ENCODE assay signal across 20 cellular contexts in genomic region chr15:89947338-89947829, GRCh38. TPM values are rescaled to one million over a fixed set of nuclear protein-coding genes. Genes with fewer than 3 reads are reported as not detected.
DNase-seq lines count a peak whose midpoint lies in the region; ATAC-seq, FAIRE-seq and TF ChIP-seq lines count a peak whose summit lies in the region.
"Had no signal": no experiment of that assay in that cellular context is flagged by ENCODE, and none has a peak within 500 bp of the region (broad histone marks: within the 10 kb centered on the region; RNA-seq: fewer than 3 reads in every experiment).

No MANE protein-coding gene starts in this region.

- no peak overlapping the region for H3K4me3 ChIP-seq in colonic mucosa
- H3K4me3 ChIP-seq in small intestine (ENCODE audit: low read depth in 1 of 2, low read length in 2 of 2) = no peak overlapping the region
- H3K4me3 ChIP-seq: BLaER1, Peyer's patch, SJSA1 had no signal

- no peak for TF ChIP-seq CTCF in colonic mucosa (IDR thresholded peaks at IDR 0.05)

- no peaks in the 10 kb centered on the region for H3K9me3 ChIP-seq in colonic mucosa
- H3K9me3 ChIP-seq in small intestine (ENCODE audit: control insufficient read depth, low read depth) = no peaks in the 10 kb centered on the region
- H3K9me3 ChIP-seq: BLaER1, Peyer's patch, SJSA1 had no signal

- peaks cover 9% of the 10 kb centered on the region for H3K4me1 ChIP-seq in colonic mucosa
- H3K4me1 ChIP-seq in small intestine (ENCODE audit: control insufficient read depth in 2 of 2, insufficient read depth in 1 of 2, low read depth in 1 of 2, low read length in 1 of 2) = no peaks in the 10 kb centered on the region
- H3K4me1 ChIP-seq: BLaER1, SJSA1 had no signal

- H3K27me3 ChIP-seq in colonic mucosa (no peaks in the 10 kb centered on the region), small intestine (ENCODE audit: control insufficient read depth in 2 of 2, insufficient read depth in 2 of 2, low read length in 2 of 2) (no peaks in the 10 kb centered on the region)
- H3K27me3 ChIP-seq: BLaER1, Peyer's patch, SJSA1 had no signal

- H3K27ac ChIP-seq in colonic mucosa (peak overlapping the region; percentile 75), small intestine (ENCODE audit: low read depth in 1 of 2, low read length in 1 of 2) (no peak overlapping the region)
- H3K27ac ChIP-seq: BLaER1, Peyer's patch, SJSA1 had no signal

- peak overlapping the region in 1 of 2 donors; percentile 21 for H3K9ac ChIP-seq in colonic mucosa (ENCODE audit: low read depth in 2 of 2, low read length in 2 of 2)
- H3K9ac ChIP-seq: BLaER1 had no signal

- intact Hi-C loops in colonic mucosa (cut with DNase I) = no loop called here

- no peaks in the 10 kb centered on the region for H3K36me3 ChIP-seq in colonic mucosa
- no peaks in the 10 kb centered on the region for H3K36me3 ChIP-seq in small intestine (ENCODE audit: control insufficient read depth in 2 of 2, insufficient read depth in 2 of 2, low read length in 2 of 2)
- H3K36me3 ChIP-seq: BLaER1, Peyer's patch, SJSA1 had no signal

- FAIRE-seq in small intestine (lab: Jason Lieb, UNC) = no peak
- FAIRE-seq: G401.6, GM18507 had no signal

- DNase-seq in Kasumi-1 (lab: John Stamatoyannopoulos, UW) = peak; percentile 51 to 70
- DNase-seq in MV-4-11 (lab: John Stamatoyannopoulos, UW) = peak; percentile 22
- DNase-seq in colonic mucosa = peak; percentile 40
- DNase-seq in small intestine = peak; percentile 25
- DNase-seq in SIG-M5 (lab: John Stamatoyannopoulos, UW) = no peak
- no peak for DNase-seq in NCI-H82 treated with DMSO at 0.1 percent for 48 hours (lab: John Stamatoyannopoulos, UW; ENCODE audit: unreplicated experiment)
- DNase-seq in NCI-H2227 treated with DMSO at 0.1 percent for 48 hours (lab: John Stamatoyannopoulos, UW) = no peak
- DNase-seq: CD4-positive, alpha-beta T cell; COR-L47; NCI-H1417; NCI-H1694 treated with DMSO at 0.1 percent for 48 hours; NCI-H69; Peyer's patch; SW 1271; T-helper 17 cell had no signal

- 59 to 78% (median 74%) methylated on average over 3 of the region's 3 CpGs for WGBS in small intestine, 3 donors

- ATAC-seq in HG02678 (IDR thresholded peaks at IDR 0.05; ENCODE audit: unreplicated experiment) = no peak
- ATAC-seq: T-helper 17 cell had no signal

RNA-seq across cellular contexts. Expression of gene ARPIN, which starts 34.6 kb away (rescaled TPM):
- total RNA-seq in colonic mucosa = 10 to 100 TPM; 31.7 to 36.7 TPM
- polyA plus RNA-seq in small intestine = 10 to 100 TPM; 11.9 to 19.5 (median 16.3) TPM
- total RNA-seq: CD4-positive, alpha-beta T cell had no signal

RNA-seq across cellular contexts. Expression of gene AP3S2, which starts 53.6 kb away (rescaled TPM):
- 10 to 100 TPM; 44.5 to 48.6 TPM for total RNA-seq in colonic mucosa
- 10 to 100 TPM; 22.7 to 33.3 (median 30.3) TPM for polyA plus RNA-seq in small intestine

RNA-seq across cellular contexts. Expression of gene ZNF710, which starts 53.7 kb away (rescaled TPM):
- 10 to 100 TPM; 35.0 to 43.7 TPM for total RNA-seq in colonic mucosa
- polyA plus RNA-seq in small intestine = 10 to 100 TPM; 10.3 to 19.7 (median 18.0) TPM

Comparison
In these comparisons a context has a peak if more than half of its experiments do, and no peak if none do; other contexts are left out.
1. DNase-seq: peak in Kasumi-1 (2 of 2), MV-4-11 (single experiment), colonic mucosa (single experiment) and small intestine (single experiment); none in SIG-M5 (single experiment), NCI-H82 treated with DMSO at 0.1 percent for 48 hours (single experiment) and NCI-H2227 treated with DMSO at 0.1 percent for 48 hours (single experiment).